1 cellular context compared by ENCODE assay signal in genomic region chr10:25078659-25079429, GRCh38.
TF ChIP-seq lines count a peak whose summit lies in the region.

No MANE protein-coding gene starts in this region.

TF ChIP-seq in HCT116, 20 proteins besides CTCF, POLR2A, EP300 and RAD21 (continued from another document):
- no peak for TF ChIP-seq REST (IDR thresholded peaks at IDR 0.05; ENCODE audit: low read depth)
- TF ChIP-seq SP1 (IDR thresholded peaks at IDR 0.05; ENCODE audit: low read depth): no peak
- no peak for TF ChIP-seq CBX3 (IDR thresholded peaks at IDR 0.05; ENCODE audit: low read depth)
- TF ChIP-seq ZFX (IDR thresholded peaks at IDR 0.05): no peak
- no peak for TF ChIP-seq ZNF274 (IDR thresholded peaks at IDR 0.05; ENCODE audit: low read depth, low read length)
- TF ChIP-seq EZH2 (IDR thresholded peaks at IDR 0.05): no peak
- no peak for TF ChIP-seq ELF1 (IDR thresholded peaks at IDR 0.05; ENCODE audit: borderline replicate concordance, low read depth)
- no peak for TF ChIP-seq EGR1 (IDR thresholded peaks at IDR 0.05; ENCODE audit: low read depth)
- no peak for TF ChIP-seq SIN3A (IDR thresholded peaks at IDR 0.05; ENCODE audit: low read depth)
- no peak for TF ChIP-seq MAX (IDR thresholded peaks at IDR 0.05)
- TF ChIP-seq FOSL1 (IDR thresholded peaks at IDR 0.05; ENCODE audit: low read depth): no peak
- TF ChIP-seq ATF3 (IDR thresholded peaks at IDR 0.05): no peak
- no peak for TF ChIP-seq CEBPB (IDR thresholded peaks at IDR 0.05; ENCODE audit: low read depth)
- no peak for TF ChIP-seq POLR2AphosphoS5 (IDR thresholded peaks at IDR 0.05; ENCODE audit: low read depth, low read length)
- no peak for TF ChIP-seq EZH2phosphoT487 (IDR thresholded peaks at IDR 0.05; ENCODE audit: borderline replicate concordance)
- no peak for TF ChIP-seq JUND (IDR thresholded peaks at IDR 0.05)
- no peak for TF ChIP-seq SRF (IDR thresholded peaks at IDR 0.05; ENCODE audit: low read depth)
- TF ChIP-seq YY1 (IDR thresholded peaks at IDR 0.05; ENCODE audit: extremely low read depth, insufficient replicate concordance, low read depth, low read length): no peak
